16 cellular contexts compared by ENCODE assay signal in genomic region chr18:25725461-25725860, GRCh38.
DNase-seq lines count a peak whose midpoint lies in the region; ATAC-seq and TF ChIP-seq lines count a peak whose summit lies in the region.
"Had no signal": no experiment of that assay in that cellular context is flagged by ENCODE, and none has a peak within 500 bp of the region (broad histone marks: within the 10 kb centered on the region; RNA-seq: fewer than 3 reads in every experiment).

No MANE protein-coding gene starts in this region.

- no peak overlapping the region for H4K91ac ChIP-seq in neuronal stem cell (ENCODE audit: low read depth, low read length, poor library complexity)

- no peak overlapping the region for H2BK5ac ChIP-seq in neuronal stem cell (ENCODE audit: low read length)

- TF ChIP-seq CTCF in Loucy (conservative IDR thresholded peaks at IDR 0.05; ENCODE audit: low read length) (no peak), endodermal cell (conservative IDR thresholded peaks at IDR 0.05) (no peak), natural killer cell (IDR thresholded peaks at IDR 0.05) (no peak), colonic mucosa (IDR thresholded peaks at IDR 0.05) (no peak)

- no peak overlapping the region for H3K18ac ChIP-seq in neuronal stem cell (ENCODE audit: low read length)

- H4K8ac ChIP-seq in neuronal stem cell (ENCODE audit: low read depth, low read length): no peak overlapping the region

- H3F3A ChIP-seq in Loucy (ENCODE audit: low read depth): no peaks in the 10 kb centered on the region

- H3K9me3 ChIP-seq in Loucy (ENCODE audit: insufficient read depth, low read depth, low read length) (0 out of 2 replicates have a peak, but pooled peaks cover 4% of the 10 kb centered on the region), endodermal cell (ENCODE audit: control insufficient read depth, low read length) (peaks cover 12% of the 10 kb centered on the region), neuronal stem cell (replicated peaks in 1 of 2; ENCODE audit: control insufficient read depth in 2 of 2, insufficient read depth in 1 of 2, low read depth in 1 of 2, low read length in 2 of 2) (no peaks in the 10 kb centered on the region), colonic mucosa (no peaks in the 10 kb centered on the region)

- WGBS in endodermal cell (ENCODE audit: insufficient coverage in 1 of 2, insufficient read length in 1 of 2), 2 experiments: 84% methylated on average over 2 of the region's 2 CpGs; no CpG with 5 or more reads in 1 of the 2 experiments
- WGBS in neuronal stem cell (ENCODE audit: extremely low coverage in 2 of 2, insufficient read length in 2 of 2, insufficient replicate concordance in 1 of 2), 2 donors: no CpG with 5 or more reads among the region's 2 CpGs

- no peak overlapping the region for H3K23ac ChIP-seq in neuronal stem cell (ENCODE audit: low read depth, low read length, poor library complexity)

- no peak overlapping the region for H2AK5ac ChIP-seq in neuronal stem cell (ENCODE audit: low read depth, low read length)

- H2BK15ac ChIP-seq in neuronal stem cell (ENCODE audit: low read length): no peak overlapping the region

- H3K27ac Mint-ChIP-seq in endodermal cell (no peak overlapping the region), natural killer cell (peak overlapping the region in 1 of 2 donors; percentile 86)
- H3K27ac Mint-ChIP-seq: HFFc6, IgD-negative memory B cell had no signal

- H3K27ac ChIP-seq in endodermal cell (ENCODE audit: low read depth, low read length) (peak overlapping the region; percentile 79), neuronal stem cell (replicated peaks; ENCODE audit: low read length) (no peak overlapping the region), colonic mucosa (no peak overlapping the region)
- H3K27ac ChIP-seq: C4-2B had no signal

- no peak overlapping the region for H3K9ac ChIP-seq in Loucy (ENCODE audit: low read depth, low read length, poor library complexity, severe bottlenecking)
- H3K9ac ChIP-seq in endodermal cell (ENCODE audit: extremely low read depth, low read length, poor library complexity, severe bottlenecking): no peak overlapping the region
- no peak overlapping the region for H3K9ac ChIP-seq in neuronal stem cell (ENCODE audit: low read depth, low read length, poor library complexity)
- no peak overlapping the region for H3K9ac ChIP-seq in colonic mucosa (ENCODE audit: low read depth in 2 of 2, low read length in 2 of 2)

- H2BK120ac ChIP-seq in neuronal stem cell (ENCODE audit: low read depth, low read length): no peak overlapping the region

- H2AFZ ChIP-seq in Loucy (ENCODE audit: low read length) (no peak overlapping the region; the same call in 1 of the 2 replicates), neuronal stem cell (ENCODE audit: low read length) (peak overlapping the region; percentile 9)

- H2BK12ac ChIP-seq in neuronal stem cell (ENCODE audit: low read length): no peak overlapping the region

- H3K4me3 Mint-ChIP-seq in endodermal cell (no peak overlapping the region), natural killer cell (peak overlapping the region; percentile 72)
- H3K4me3 Mint-ChIP-seq: HFFc6, IgD-negative memory B cell had no signal

- no peak overlapping the region for H3K4ac ChIP-seq in neuronal stem cell (ENCODE audit: low read length)

- H3K14ac ChIP-seq in neuronal stem cell (ENCODE audit: low read length): no peak overlapping the region

- H3K4me2 ChIP-seq in Loucy (ENCODE audit: low read depth, low read length, poor library complexity, severe bottlenecking) (peak overlapping the region; percentile 11), neuronal stem cell (ENCODE audit: insufficient read depth, low read length, poor library complexity, severe bottlenecking) (no peak overlapping the region)

- H3K27me3 Mint-ChIP-seq in endodermal cell (ENCODE audit: insufficient read depth): peaks cover 31% of the 10 kb centered on the region
- no peaks in the 10 kb centered on the region for H3K27me3 Mint-ChIP-seq in natural killer cell (ENCODE audit: low read depth in 2 of 2)
- H3K27me3 Mint-ChIP-seq: CD4-positive, alpha-beta memory T cell had no signal

- H3K9me3 Mint-ChIP-seq in endodermal cell (peaks cover 26% of the 10 kb centered on the region), natural killer cell (peaks cover 0 to 2% of the 10 kb centered on the region in 2 donors)
- H3K9me3 Mint-ChIP-seq: HFFc6 had no signal

- ATAC-seq in natural killer cell (no peak), HG02763 (IDR thresholded peaks at IDR 0.05; ENCODE audit: unreplicated experiment) (no peak), GM18873 (IDR thresholded peaks at IDR 0.05; ENCODE audit: low FRiP score, unreplicated experiment) (no peak), HG02938 (IDR thresholded peaks at IDR 0.05; ENCODE audit: unreplicated experiment) (no peak)
- ATAC-seq: GM12878 had no signal

- H3K4me3 ChIP-seq in Loucy (ENCODE audit: low read length, poor library complexity, severe bottlenecking) (no peak overlapping the region), endodermal cell (ENCODE audit: low read length) (no peak overlapping the region), neuronal stem cell (ENCODE audit: low read length in 2 of 2) (no peak overlapping the region), colonic mucosa (no peak overlapping the region)
- H3K4me3 ChIP-seq: GM12878 had no signal

- H4K20me1 ChIP-seq in Loucy (ENCODE audit: insufficient read depth, low read length, poor library complexity, severe bottlenecking): no peaks in the 10 kb centered on the region

- H3K4me1 ChIP-seq in Loucy (ENCODE audit: insufficient read depth, low read length, poor library complexity, severe bottlenecking): peaks cover 25% of the 10 kb centered on the region
- H3K4me1 ChIP-seq in endodermal cell (ENCODE audit: control insufficient read depth, insufficient read depth, low read length): peaks cover 5% of the 10 kb centered on the region
- peaks cover 5 to 22% of the 10 kb centered on the region in 2 donors for H3K4me1 ChIP-seq in neuronal stem cell (ENCODE audit: control insufficient read depth in 2 of 2, insufficient read depth in 1 of 2, low read depth in 1 of 2, low read length in 2 of 2)
- no peaks in the 10 kb centered on the region for H3K4me1 ChIP-seq in colonic mucosa

- H3K9me2 ChIP-seq in Loucy (replicated peaks; ENCODE audit: low read depth, low read length): no peaks in the 10 kb centered on the region

- H3K4me1 Mint-ChIP-seq in endodermal cell (peaks cover 23% of the 10 kb centered on the region), natural killer cell (peaks cover 39 to 68% of the 10 kb centered on the region in 2 donors)
- H3K4me1 Mint-ChIP-seq: CD4-positive, alpha-beta memory T cell; IgD-negative memory B cell had no signal

- no peaks in the 10 kb centered on the region for H3K36me3 ChIP-seq in Loucy (ENCODE audit: insufficient read depth, low read length)
- H3K36me3 ChIP-seq in endodermal cell (ENCODE audit: control insufficient read depth, insufficient read depth, low read length): no peaks in the 10 kb centered on the region
- H3K36me3 ChIP-seq in neuronal stem cell (replicated peaks in 1 of 2; ENCODE audit: control insufficient read depth in 2 of 2, insufficient read depth in 2 of 2, low read length in 2 of 2): no peaks in the 10 kb centered on the region
- no peaks in the 10 kb centered on the region for H3K36me3 ChIP-seq in colonic mucosa

- intact Hi-C loops in natural killer cell (cut with micrococcal nuclease) (no loop called here), colonic mucosa (cut with DNase I) (no loop called here)

- H3K27me3 ChIP-seq in Loucy (ENCODE audit: insufficient read depth, low read length, poor library complexity, severe bottlenecking) (no peaks in the 10 kb centered on the region), endodermal cell (ENCODE audit: control insufficient read depth, insufficient read depth, low read length, poor library complexity, severe bottlenecking) (no peaks in the 10 kb centered on the region), neuronal stem cell (ENCODE audit: control insufficient read depth in 3 of 3, insufficient read depth in 3 of 3, low read depth in 1 of 3, low read length in 3 of 3) (no peaks in the 10 kb centered on the region), colonic mucosa (no peaks in the 10 kb centered on the region)

- DNase-seq in endodermal cell (no peak), natural killer cell (no peak), neuronal stem cell (ENCODE audit: low spot score) (no peak), colonic mucosa (no peak)
- DNase-seq: ACHN, DMS79, HCEC 1CT, HFFc6 had no signal

- no peaks in the 10 kb centered on the region for H3K79me1 ChIP-seq in neuronal stem cell (ENCODE audit: low read depth, low read length)

- H3K79me2 ChIP-seq in Loucy (ENCODE audit: insufficient read depth, low read length): no peaks in the 10 kb centered on the region

- H3K36me3 Mint-ChIP-seq in endodermal cell (ENCODE audit: low read depth) (no peaks in the 10 kb centered on the region), natural killer cell (no peaks in the 10 kb centered on the region)
- H3K36me3 Mint-ChIP-seq: CD4-positive, alpha-beta memory T cell had no signal
